ENCODE assay signal across 20 cellular contexts in genomic region chr10:124336186-124336585, GRCh38.
"Had no signal": no experiment of that assay in that cellular context is flagged by ENCODE, and none has a peak within 500 bp of the region (broad histone marks: within the 10 kb centered on the region; RNA-seq: fewer than 3 reads in every experiment).

No MANE protein-coding gene starts in this region.

- H3K9me3 ChIP-seq: prostate gland, right lobe of liver, upper lobe of left lung, uterus had no signal

- H3K27me3 ChIP-seq: esophagus muscularis mucosa, right lobe of liver, spleen, tibial artery, upper lobe of left lung, uterus had no signal

- H3K4me1 ChIP-seq: esophagus muscularis mucosa, parathyroid adenoma, prostate gland, right lobe of liver, uterus had no signal

- H3K27ac ChIP-seq: epithelial cell of prostate, esophagus muscularis mucosa, parathyroid adenoma, prostate gland, right lobe of liver, spleen, tibial artery, upper lobe of left lung, uterus had no signal

- H3K36me3 Mint-ChIP-seq: naive thymus-derived CD4-positive, alpha-beta T cell had no signal

- ATAC-seq: effector memory CD8-positive, alpha-beta T cell; naive thymus-derived CD4-positive, alpha-beta T cell; right lobe of liver; stimulated activated memory B cell treated with anti-CD40 and anti-IgM and Interleukin-4, amounts not matched to agents 10 μg/mL and 1 μg/mL and 100 μg/mL, for 72 hours had no signal

- H3K4me3 Mint-ChIP-seq: dendritic cell treated with granulocyte-macrophage colony-stimulating factor and Interleukin-4, amounts not matched to agents 40 ng/mL and 50 ng/mL, for 4 days; effector memory CD8-positive, alpha-beta T cell; naive thymus-derived CD4-positive, alpha-beta T cell; nephron progenitor cell; stimulated activated memory B cell treated with anti-CD40 and anti-IgM and Interleukin-4, amounts not matched to agents 10 μg/mL and 1 μg/mL and 100 μg/mL, for 72 hours; stimulated activated naive CD8-positive, alpha-beta T cell treated with anti-CD3 and anti-CD28 coated beads, Interleukin-15, Interleukin-2, amounts not matched to agents 100 ng/mL and 50 ng/mL, for 24 hours had no signal

- DNase-seq: effector memory CD8-positive, alpha-beta T cell; hippocampal formation; kidney glomerular epithelial cell; naive thymus-derived CD4-positive, alpha-beta T cell; nephron progenitor cell; right lobe of liver; spleen; stimulated activated CD4-positive, alpha-beta T cell treated with anti-CD3 and anti-CD28 coated beads, Interleukin-15, amount 100 ng/mL, for 24 hours; stimulated activated CD4-positive, alpha-beta T cell treated with anti-CD3 and anti-CD28 coated beads, Interleukin-1b, Interleukin-23, amount 100 ng/mL, for 48 hours; stimulated activated CD4-positive, alpha-beta T cell treated with anti-CD3 and anti-CD28 coated beads, Interleukin-4, amount 100 ng/mL, for 24 hours; tibial artery; upper lobe of left lung; uterus had no signal

- H3K9ac ChIP-seq: parathyroid adenoma had no signal

- H3K4me3 ChIP-seq: esophagus muscularis mucosa, prostate gland, right lobe of liver, spleen, tibial artery, upper lobe of left lung, uterus had no signal

- H3K36me3 ChIP-seq: esophagus muscularis mucosa, prostate gland, right lobe of liver, spleen, tibial artery, upper lobe of left lung, uterus had no signal

- H3K27ac Mint-ChIP-seq: dendritic cell treated with granulocyte-macrophage colony-stimulating factor and Interleukin-4, amounts not matched to agents 40 ng/mL and 50 ng/mL, for 4 days; naive thymus-derived CD4-positive, alpha-beta T cell; nephron progenitor cell; stimulated activated memory B cell treated with anti-CD40 and anti-IgM and Interleukin-4, amounts not matched to agents 10 μg/mL and 1 μg/mL and 100 μg/mL, for 72 hours; stimulated activated naive CD8-positive, alpha-beta T cell treated with anti-CD3 and anti-CD28 coated beads, Interleukin-15, Interleukin-2, amounts not matched to agents 100 ng/mL and 50 ng/mL, for 24 hours had no signal
